In genomic region chr1:1692714-1693647, GRCh38 we compare ENCODE assay signal across 1 cellular context.
TF ChIP-seq lines count a peak whose summit lies in the region.
"Not testable (repeated sequence)": the region's sequence is repeated elsewhere in the genome, so short reads cannot be mapped to it uniquely, and the experiment has no call there.

TSS of gene SLC35E2B (minus strand) at chr1:1692795. CDS start at chr1:1676699, 16,096 bp downstream.

TF ChIP-seq in K562, 482 proteins besides CTCF, POLR2A, EP300 and RAD21 (continued from another document):
- TF ChIP-seq, protein P1, sequence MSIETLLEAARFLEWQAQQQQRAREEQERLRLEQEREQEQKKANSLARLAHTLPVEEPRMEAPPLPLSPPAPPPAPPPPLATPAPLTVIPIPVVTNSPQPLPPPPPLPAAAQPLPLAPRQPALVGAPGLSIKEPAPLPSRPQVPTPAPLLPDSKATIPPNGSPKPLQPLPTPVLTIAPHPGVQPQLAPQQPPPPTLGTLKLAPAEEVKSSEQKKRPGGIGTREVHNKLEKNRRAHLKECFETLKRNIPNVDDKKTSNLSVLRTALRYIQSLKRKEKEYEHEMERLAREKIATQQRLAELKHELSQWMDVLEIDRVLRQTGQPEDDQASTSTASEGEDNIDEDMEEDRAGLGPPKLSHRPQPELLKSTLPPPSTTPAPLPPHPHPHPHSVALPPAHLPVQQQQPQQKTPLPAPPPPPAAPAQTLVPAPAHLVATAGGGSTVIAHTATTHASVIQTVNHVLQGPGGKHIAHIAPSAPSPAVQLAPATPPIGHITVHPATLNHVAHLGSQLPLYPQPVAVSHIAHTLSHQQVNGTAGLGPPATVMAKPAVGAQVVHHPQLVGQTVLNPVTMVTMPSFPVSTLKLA (conservative IDR thresholded peaks at IDR 0.05): peak in 1 of 2 experiments; percentile 15; a peak in 1 of 4 replicates
- TF ChIP-seq, protein P2, sequence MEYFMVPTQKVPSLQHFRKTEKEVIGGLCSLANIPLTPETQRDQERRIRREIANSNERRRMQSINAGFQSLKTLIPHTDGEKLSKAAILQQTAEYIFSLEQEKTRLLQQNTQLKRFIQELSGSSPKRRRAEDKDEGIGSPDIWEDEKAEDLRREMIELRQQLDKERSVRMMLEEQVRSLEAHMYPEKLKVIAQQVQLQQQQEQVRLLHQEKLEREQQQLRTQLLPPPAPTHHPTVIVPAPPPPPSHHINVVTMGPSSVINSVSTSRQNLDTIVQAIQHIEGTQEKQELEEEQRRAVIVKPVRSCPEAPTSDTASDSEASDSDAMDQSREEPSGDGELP (CRISPR knock-in tag; IDR thresholded peaks at IDR 0.05; ENCODE audit: borderline replicate concordance): peak; percentile 43; the same call in 1 of the 2 replicates
- TF ChIP-seq RNF2 (IDR thresholded peaks at IDR 0.05): peak; percentile 46; the same call in 1 of the 2 replicates
- peak; percentile 99 for TF ChIP-seq MBD2 (IDR thresholded peaks at IDR 0.05; ENCODE audit: borderline replicate concordance, low read depth)
- peak; percentile 27; the same call in 1 of the 2 replicates for TF ChIP-seq KLF6 (CRISPR knock-in tag; IDR thresholded peaks at IDR 0.05; ENCODE audit: borderline replicate concordance)
- TF ChIP-seq ASH1L (IDR thresholded peaks at IDR 0.05; ENCODE audit: borderline replicate concordance, low read depth, partially characterized antibody): peak; percentile 41
- TF ChIP-seq E2F1 (CRISPR knock-in tag; IDR thresholded peaks at IDR 0.05): 0 out of 2 replicates have a peak, but pooled peaks have one; percentile 7
- 0 out of 4 replicates have a peak, but pooled peaks of 1 of the 2 experiments have one; percentile 17 for TF ChIP-seq SIN3A (IDR thresholded peaks at IDR 0.05; ENCODE audit: borderline replicate concordance in 2 of 2, control insufficient read depth in 1 of 2, low read depth in 2 of 2, low read length in 2 of 2)
- 0 out of 2 replicates have a peak, but pooled peaks have one; percentile 15 for TF ChIP-seq MXI1 (IDR thresholded peaks at IDR 0.05; ENCODE audit: low read depth, low read length)
- peak; percentile 98 for TF ChIP-seq SREBF1 (IDR thresholded peaks at IDR 0.05; ENCODE audit: borderline replicate concordance, low read depth, low read length)
- TF ChIP-seq CREM (IDR thresholded peaks at IDR 0.05; ENCODE audit: low read depth): peak; percentile 80
- peak; percentile 65 to 77 for TF ChIP-seq SIX5 (IDR thresholded peaks at IDR 0.05; ENCODE audit: borderline replicate concordance in 1 of 2, insufficient read depth in 1 of 2, low read depth in 1 of 2, low read length in 2 of 2)
- peak; percentile 26 for TF ChIP-seq FIP1L1 (IDR thresholded peaks at IDR 0.05; ENCODE audit: low read depth, low read length, poor library complexity, severe bottlenecking)
- TF ChIP-seq HCFC1 (IDR thresholded peaks at IDR 0.05; ENCODE audit: low read depth, low read length): 0 out of 2 replicates have a peak, but pooled peaks have one; percentile 21
- TF ChIP-seq SMAD4 (CRISPR knock-in tag; conservative IDR thresholded peaks at IDR 0.05): peak; percentile 74
- TF ChIP-seq NONO (IDR thresholded peaks at IDR 0.05; ENCODE audit: low read depth in 2 of 2, low read length in 1 of 2): peak in 1 of 2 experiments; percentile 98; a peak in 2 of 4 replicates
- TF ChIP-seq JUND (IDR thresholded peaks at IDR 0.05; ENCODE audit: borderline replicate concordance, low read depth, low read length): peak; percentile 89
- TF ChIP-seq JUND (tag; IDR thresholded peaks at IDR 0.05; ENCODE audit: borderline replicate concordance, low read depth, low read length); ATF1 (CRISPR knock-in tag; IDR thresholded peaks at IDR 0.05); TOE1 (CRISPR knock-in tag; IDR thresholded peaks at IDR 0.05; ENCODE audit: borderline replicate concordance, low read depth); MYC (CRISPR knock-in tag; IDR thresholded peaks at IDR 0.05; ENCODE audit: borderline replicate concordance, low read depth): not testable (repeated sequence)
- TF ChIP-seq, protein P3, sequence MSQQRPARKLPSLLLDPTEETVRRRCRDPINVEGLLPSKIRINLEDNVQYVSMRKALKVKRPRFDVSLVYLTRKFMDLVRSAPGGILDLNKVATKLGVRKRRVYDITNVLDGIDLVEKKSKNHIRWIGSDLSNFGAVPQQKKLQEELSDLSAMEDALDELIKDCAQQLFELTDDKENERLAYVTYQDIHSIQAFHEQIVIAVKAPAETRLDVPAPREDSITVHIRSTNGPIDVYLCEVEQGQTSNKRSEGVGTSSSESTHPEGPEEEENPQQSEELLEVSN (IDR thresholded peaks at IDR 0.05; ENCODE audit: borderline replicate concordance in 1 of 2, extremely low read depth in 1 of 2, insufficient read depth in 1 of 2, insufficient read length in 1 of 2, low read depth in 1 of 2, low read length in 1 of 2, poor library complexity in 1 of 2, severe bottlenecking in 1 of 2): peak in 1 of 2 experiments; percentile 22
- TF ChIP-seq ATF1 (tag; IDR thresholded peaks at IDR 0.05): 0 out of 2 replicates have a peak, but pooled peaks have one; percentile 24
- TF ChIP-seq BHLHE40 (IDR thresholded peaks at IDR 0.05; ENCODE audit: low read length): peak; percentile 84
- peak; percentile 62; the same call in 1 of the 2 replicates for TF ChIP-seq POLR2G (IDR thresholded peaks at IDR 0.05; ENCODE audit: low read depth, low read length)
- TF ChIP-seq BCLAF1 (IDR thresholded peaks at IDR 0.05; ENCODE audit: borderline replicate concordance in 1 of 2, control insufficient read depth in 1 of 2, low read depth in 2 of 2, low read length in 1 of 2): peak in 1 of 2 experiments; percentile 88; a peak in 2 of 4 replicates
- TF ChIP-seq FOXK2 (conservative IDR thresholded peaks at IDR 0.05 in 1 of 2, IDR thresholded peaks at IDR 0.05 in 1 of 2; ENCODE audit: low read depth in 2 of 2): peak in 1 of 2 experiments; percentile 99; a peak in 2 of 4 replicates
- peak; percentile 87 for TF ChIP-seq TCF7L2 (IDR thresholded peaks at IDR 0.05; ENCODE audit: low read depth, low read length)
- TF ChIP-seq ZNF384 (IDR thresholded peaks at IDR 0.05; ENCODE audit: low read depth, low read length): peak; percentile 80
- TF ChIP-seq SP1 (CRISPR knock-in tag; IDR thresholded peaks at IDR 0.05): 0 out of 2 replicates have a peak, but pooled peaks have one; percentile 25
- TF ChIP-seq NEUROD1 (IDR thresholded peaks at IDR 0.05; ENCODE audit: borderline replicate concordance, low read depth, low read length, partially characterized antibody): peak; percentile 28
- TF ChIP-seq EGR1 (conservative IDR thresholded peaks at IDR 0.05): 0 out of 2 replicates have a peak, but pooled peaks have one; percentile 23
- peak; percentile 67; the same call in 1 of the 2 replicates for TF ChIP-seq MAFF (IDR thresholded peaks at IDR 0.05; ENCODE audit: low read length)
- TF ChIP-seq FOXJ2 (tag; IDR thresholded peaks at IDR 0.05): 0 out of 2 replicates have a peak, but pooled peaks have one; percentile 39
- TF ChIP-seq RBFOX2 (IDR thresholded peaks at IDR 0.05; ENCODE audit: low read depth, low read length): peak; percentile 56
- TF ChIP-seq SIN3B (IDR thresholded peaks at IDR 0.05; ENCODE audit: low read depth): 0 out of 2 replicates have a peak, but pooled peaks have one; percentile 19
- TF ChIP-seq ZFX (CRISPR knock-in tag; IDR thresholded peaks at IDR 0.05): peak; percentile 26; the same call in 1 of the 2 replicates
- TF ChIP-seq VEZF1 (CRISPR knock-in tag; IDR thresholded peaks at IDR 0.05): 0 out of 2 replicates have a peak, but pooled peaks have one; percentile 26
- peak; percentile 56; the same call in 1 of the 2 replicates for TF ChIP-seq TOE1 (IDR thresholded peaks at IDR 0.05; ENCODE audit: borderline replicate concordance)
- TF ChIP-seq MYC (IDR thresholded peaks at IDR 0.05; ENCODE audit: low read depth, low read length): 0 out of 2 replicates have a peak, but pooled peaks have one; percentile 17
- TF ChIP-seq ATF7 (IDR thresholded peaks at IDR 0.05): peak; percentile 99
- 0 out of 2 replicates have a peak, but pooled peaks have one; percentile 28 for TF ChIP-seq ZNF589 (CRISPR knock-in tag; IDR thresholded peaks at IDR 0.05; ENCODE audit: low read depth)
- TF ChIP-seq PCBP1 (IDR thresholded peaks at IDR 0.05; ENCODE audit: low read depth, low read length, poor library complexity, severe bottlenecking): peak; percentile 98
- peak; percentile 13; the same call in 1 of the 2 replicates for TF ChIP-seq ARID3A (IDR thresholded peaks at IDR 0.05; ENCODE audit: borderline replicate concordance, low read depth, low read length)
- TF ChIP-seq GABPA (tag; conservative IDR thresholded peaks at IDR 0.05; ENCODE audit: low read depth): peak; percentile 71
- peak; percentile 70 for TF ChIP-seq CXXC5 (CRISPR knock-in tag; IDR thresholded peaks at IDR 0.05)
- TF ChIP-seq, protein P4, sequence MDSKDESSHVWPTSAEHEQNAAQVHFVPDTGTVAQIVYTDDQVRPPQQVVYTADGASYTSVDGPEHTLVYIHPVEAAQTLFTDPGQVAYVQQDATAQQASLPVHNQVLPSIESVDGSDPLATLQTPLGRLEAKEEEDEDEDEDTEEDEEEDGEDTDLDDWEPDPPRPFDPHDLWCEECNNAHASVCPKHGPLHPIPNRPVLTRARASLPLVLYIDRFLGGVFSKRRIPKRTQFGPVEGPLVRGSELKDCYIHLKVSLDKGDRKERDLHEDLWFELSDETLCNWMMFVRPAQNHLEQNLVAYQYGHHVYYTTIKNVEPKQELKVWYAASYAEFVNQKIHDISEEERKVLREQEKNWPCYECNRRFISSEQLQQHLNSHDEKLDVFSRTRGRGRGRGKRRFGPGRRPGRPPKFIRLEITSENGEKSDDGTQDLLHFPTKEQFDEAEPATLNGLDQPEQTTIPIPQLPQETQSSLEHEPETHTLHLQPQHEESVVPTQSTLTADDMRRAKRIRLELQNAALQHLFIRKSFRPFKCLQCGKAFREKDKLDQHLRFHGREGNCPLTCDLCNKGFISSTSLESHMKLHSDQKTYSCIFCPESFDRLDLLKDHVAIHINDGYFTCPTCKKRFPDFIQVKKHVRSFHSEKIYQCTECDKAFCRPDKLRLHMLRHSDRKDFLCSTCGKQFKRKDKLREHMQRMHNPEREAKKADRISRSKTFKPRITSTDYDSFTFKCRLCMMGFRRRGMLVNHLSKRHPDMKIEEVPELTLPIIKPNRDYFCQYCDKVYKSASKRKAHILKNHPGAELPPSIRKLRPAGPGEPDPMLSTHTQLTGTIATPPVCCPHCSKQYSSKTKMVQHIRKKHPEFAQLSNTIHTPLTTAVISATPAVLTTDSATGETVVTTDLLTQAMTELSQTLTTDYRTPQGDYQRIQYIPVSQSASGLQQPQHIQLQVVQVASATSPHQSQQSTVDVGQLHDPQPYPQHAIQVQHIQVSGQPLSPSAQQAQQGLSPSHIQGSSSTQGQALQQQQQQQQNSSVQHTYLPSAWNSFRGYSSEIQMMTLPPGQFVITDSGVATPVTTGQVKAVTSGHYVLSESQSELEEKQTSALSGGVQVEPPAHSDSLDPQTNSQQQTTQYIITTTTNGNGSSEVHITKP (IDR thresholded peaks at IDR 0.05; ENCODE audit: partially characterized antibody): peak; percentile 99
